In the genomic region with DNA sequence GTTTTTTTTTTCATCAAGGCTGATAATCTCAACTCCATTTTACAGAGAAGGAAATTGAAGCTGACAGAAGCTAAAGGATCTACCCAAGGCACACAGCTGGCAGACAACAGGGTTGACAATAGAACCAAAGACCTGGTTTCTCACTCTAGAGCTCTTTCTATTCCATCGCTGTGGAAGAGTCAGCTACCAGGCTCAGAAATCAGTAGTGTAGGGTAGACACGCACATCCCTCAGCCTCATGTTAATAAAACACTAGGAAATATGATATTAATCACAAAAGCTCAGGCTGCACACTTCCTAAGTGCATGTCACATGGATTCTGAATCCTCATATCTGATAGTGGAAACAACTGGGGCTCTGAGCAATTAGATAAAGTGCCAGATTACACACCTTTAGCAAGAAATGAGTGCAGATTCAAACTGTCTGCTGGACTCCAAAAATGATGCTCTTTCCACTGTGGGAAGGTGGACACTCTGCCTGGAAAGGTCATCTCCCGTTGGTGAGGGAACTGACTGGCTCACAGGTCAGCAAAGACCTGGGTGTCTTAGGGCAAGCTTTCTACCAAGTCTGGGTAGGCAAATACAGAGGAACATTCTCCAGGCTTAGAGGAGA, we compare ENCODE assay signal across 31 cellular contexts.
DNase-seq lines count a peak whose midpoint lies in the region; ATAC-seq and TF ChIP-seq lines count a peak whose summit lies in the region.
"Had no signal": no experiment of that assay in that cellular context is flagged by ENCODE, and none has a peak within 500 bp of the region (broad histone marks: within the 10 kb centered on the region; RNA-seq: fewer than 3 reads in every experiment).

No MANE protein-coding gene starts in this region.

- CTCF ChIA-PET in MCF 10A (lab: Yijun Ruan, JAX): interaction anchor here (1.0 to 1.8 kb wide), 4 partner anchors 10 to 100 kb away, joined by 3 to 6 read pairs (median 3); no protein-coding TSS in a partner anchor

- no peaks in the 10 kb centered on the region for H3K27me3 Mint-ChIP-seq in MCF 10A (ENCODE audit: insufficient read depth, unreplicated experiment)
- no peaks in the 10 kb centered on the region for H3K27me3 Mint-ChIP-seq in natural killer cell treated with Interleukin-12 subunit alpha and Interleukin-12 subunit beta and Interleukin-15 and Interleukin-18, amount 100 ng/mL, for 72 hours
- H3K27me3 Mint-ChIP-seq: activated CD8-positive, alpha-beta T cell treated with anti-CD3 and anti-CD28 coated beads for 36 hours; CD4-positive, alpha-beta T cell had no signal

- H3K4me3 ChIP-seq in breast epithelium: no peak overlapping the region
- H3K4me3 ChIP-seq in coronary artery: no peak overlapping the region
- H3K4me3 ChIP-seq: adrenal gland, hepatocyte had no signal

- intact Hi-C loops in breast epithelium (cut with DNase I; ENCODE audit: low total_unique reads): no loop called here
- intact Hi-C loops in MCF 10A (cut with micrococcal nuclease): no loop called here

- TF ChIP-seq POLR2A in breast epithelium (IDR thresholded peaks at IDR 0.05): no peak

- H3K4me3 Mint-ChIP-seq in MCF 10A (ENCODE audit: unreplicated experiment): no peak overlapping the region
- H3K4me3 Mint-ChIP-seq in natural killer cell treated with Interleukin-12 subunit alpha and Interleukin-12 subunit beta and Interleukin-15 and Interleukin-18, amount 100 ng/mL, for 72 hours: no peak overlapping the region
- H3K4me3 Mint-ChIP-seq: activated CD8-positive, alpha-beta T cell treated with anti-CD3 and anti-CD28 coated beads for 36 hours; activated naive CD4-positive, alpha-beta T cell treated with anti-CD3 and anti-CD28 coated beads for 36 hours; CD4-positive, alpha-beta T cell had no signal

- ATAC-seq in foreskin keratinocyte: no peak
- no peak for ATAC-seq in natural killer cell treated with Interleukin-12 subunit alpha and Interleukin-12 subunit beta and Interleukin-15 and Interleukin-18, amount 100 ng/mL, for 72 hours
- ATAC-seq in GM18498 (IDR thresholded peaks at IDR 0.05; ENCODE audit: unreplicated experiment): no peak
- ATAC-seq: activated CD8-positive, alpha-beta T cell treated with anti-CD3 and anti-CD28 coated beads for 36 hours; esophagus mucosa; left colon; sciatic nerve had no signal

- no peak for TF ChIP-seq CTCF in breast epithelium (IDR thresholded peaks at IDR 0.05)
- TF ChIP-seq CTCF in MCF 10A (IDR thresholded peaks at IDR 0.05; ENCODE audit: unreplicated experiment): no peak
- no peak for TF ChIP-seq CTCF in foreskin keratinocyte (conservative IDR thresholded peaks at IDR 0.05)
- no peak for TF ChIP-seq CTCF in coronary artery (IDR thresholded peaks at IDR 0.05)

- peak overlapping the region; percentile 42 to 45 for H3K27ac ChIP-seq in breast epithelium
- peak overlapping the region; percentile 19 for H3K27ac ChIP-seq in foreskin keratinocyte
- H3K27ac ChIP-seq in coronary artery: peak overlapping the region in 1 of 2 donors; percentile 17
- H3K27ac ChIP-seq: KMS-11 had no signal

- no peaks in the 10 kb centered on the region for H3K9me3 ChIP-seq in breast epithelium
- H3K9me3 ChIP-seq: adrenal gland had no signal

- H3K36me3 ChIP-seq in breast epithelium: no peaks in the 10 kb centered on the region
- H3K36me3 ChIP-seq: adrenal gland had no signal

- peaks cover 38% of the 10 kb centered on the region for H3K4me1 Mint-ChIP-seq in MCF 10A (ENCODE audit: insufficient read depth, unreplicated experiment)
- peaks cover 64 to 72% of the 10 kb centered on the region in 2 donors for H3K4me1 Mint-ChIP-seq in natural killer cell treated with Interleukin-12 subunit alpha and Interleukin-12 subunit beta and Interleukin-15 and Interleukin-18, amount 100 ng/mL, for 72 hours (ENCODE audit: low read depth in 2 of 2)

- H3K27me3 ChIP-seq in breast epithelium: no peaks in the 10 kb centered on the region
- no peaks in the 10 kb centered on the region for H3K27me3 ChIP-seq in foreskin keratinocyte
- H3K27me3 ChIP-seq: adrenal gland, hepatocyte had no signal

- no peak overlapping the region for H3K27ac Mint-ChIP-seq in MCF 10A (ENCODE audit: low read depth, unreplicated experiment)
- H3K27ac Mint-ChIP-seq in natural killer cell treated with Interleukin-12 subunit alpha and Interleukin-12 subunit beta and Interleukin-15 and Interleukin-18, amount 100 ng/mL, for 72 hours: peak overlapping the region; percentile 65 to 88
- H3K27ac Mint-ChIP-seq: activated CD8-positive, alpha-beta T cell treated with anti-CD3 and anti-CD28 coated beads for 36 hours; activated naive CD4-positive, alpha-beta T cell treated with anti-CD3 and anti-CD28 coated beads for 36 hours; CD4-positive, alpha-beta T cell had no signal

- H3K4me1 ChIP-seq in breast epithelium (peaks cover 0 to 44% of the 10 kb centered on the region in 2 donors), foreskin keratinocyte (peaks cover 9% of the 10 kb centered on the region)

- no TSS peak for BruUV-seq in MCF 10A (replicated peaks; lab: Mats Ljungman, UMichigan)

- no peaks in the 10 kb centered on the region for H3K9me3 Mint-ChIP-seq in MCF 10A (ENCODE audit: unreplicated experiment)
- H3K9me3 Mint-ChIP-seq in natural killer cell treated with Interleukin-12 subunit alpha and Interleukin-12 subunit beta and Interleukin-15 and Interleukin-18, amount 100 ng/mL, for 72 hours: peaks cover 8% of the 10 kb centered on the region

- peaks cover 19% of the 10 kb centered on the region for H3K36me3 Mint-ChIP-seq in MCF 10A (ENCODE audit: insufficient read depth, unreplicated experiment)
- H3K36me3 Mint-ChIP-seq in natural killer cell treated with Interleukin-12 subunit alpha and Interleukin-12 subunit beta and Interleukin-15 and Interleukin-18, amount 100 ng/mL, for 72 hours: peaks cover 36% of the 10 kb centered on the region

- POLR2A ChIA-PET in MCF 10A (lab: Yijun Ruan, JAX): interaction anchor here (1.3 to 3.2 kb wide), 7 partner anchors 10 to 217 kb away, joined by 4 to 20 read pairs (median 6); no protein-coding TSS in a partner anchor

- DNase-seq in breast epithelium (ENCODE audit: low spot score in 2 of 2) (no peak), MCF 10A (ENCODE audit: unreplicated experiment) (no peak), foreskin keratinocyte (no peak), coronary artery (ENCODE audit: low spot score) (no peak), kidney glomerular epithelial cell (lab: John Stamatoyannopoulos, UW) (no peak), NCI-H2107 treated with DMSO at 0.1 percent for 48 hours (lab: John Stamatoyannopoulos, UW; ENCODE audit: unreplicated experiment) (no peak)
- no peak for DNase-seq in natural killer cell treated with Interleukin-12 subunit alpha and Interleukin-12 subunit beta and Interleukin-15 and Interleukin-18, amount 100 ng/mL, for 72 hours (ENCODE audit: low spot score)
- DNase-seq: activated CD4-positive, alpha-beta T cell treated with anti-CD3 and anti-CD28 coated beads for 1 hour; activated CD8-positive, alpha-beta T cell treated with anti-CD3 and anti-CD28 coated beads for 36 hours; activated naive CD4-positive, alpha-beta T cell treated with anti-CD3 and anti-CD28 coated beads for 36 hours; adrenal gland; AML-193; CD4-positive, alpha-beta T cell; dermis blood vessel endothelial cell; foreskin melanocyte; GOT3; left colon; mesendoderm; MM.1S; NCI-H187 treated with DMSO at 0.1 percent for 48 hours; NCI-H226; posterior cingulate gyrus; SHP77 treated with DMSO at 0.1 percent for 48 hours; stimulated activated CD4-positive, alpha-beta T cell treated with anti-CD3 and anti-CD28 coated beads, Interleukin-12 subunit alpha, Interleukin-12 subunit beta, amount 100 ng/mL, for 4 hours; stimulated activated CD4-positive, alpha-beta T cell treated with anti-CD3 and anti-CD28 coated beads, Interleukin-2, amount 100 ng/mL, for 48 hours; trophoblast cell had no signal
